In genomic region chrX:116111934-116112595, GRCh38 we compare ENCODE assay signal across 23 cellular contexts. TPM values are rescaled to one million over a fixed set of nuclear protein-coding genes. Genes with fewer than 3 reads are reported as not detected.
"Had no signal": no experiment of that assay in that cellular context is flagged by ENCODE, and none has a peak within 500 bp of the region (broad histone marks: within the 10 kb centered on the region; RNA-seq: fewer than 3 reads in every experiment).

No MANE protein-coding gene starts in this region.

- H3K9me3 ChIP-seq: thoracic aorta, upper lobe of left lung had no signal

- H3K36me3 ChIP-seq: heart right ventricle, thoracic aorta, upper lobe of left lung had no signal

- H3K4me1 ChIP-seq: heart right ventricle, upper lobe of left lung had no signal

- ATAC-seq: heart right ventricle, left cardiac atrium, natural killer cell had no signal

- DNase-seq: activated CD4-positive, alpha-beta memory T cell treated with anti-CD3 and anti-CD28 coated beads for 36 hours; activated CD4-positive, alpha-beta T cell treated with anti-CD3 and anti-CD28 coated beads for 48 hours; activated gamma-delta T cell; aorta; erythroblast; foreskin fibroblast; heart right ventricle; islet precursor cell; left cardiac atrium; midbrain; natural killer cell; retina; stimulated activated CD4-positive, alpha-beta T cell treated with anti-CD3 and anti-CD28 coated beads, Interleukin-4, amount 100 ng/mL, for 24 hours; stimulated activated naive CD4-positive, alpha-beta T cell treated with Interleukin-2 at 50 U/mL for 16 hours; upper lobe of left lung had no signal

- H3K4me3 ChIP-seq: heart right ventricle, thoracic aorta, upper lobe of left lung had no signal

- H3K27ac ChIP-seq: heart right ventricle, thoracic aorta, upper lobe of left lung had no signal

- H3K27me3 ChIP-seq: heart right ventricle, upper lobe of left lung had no signal

RNA-seq across cellular contexts. Expression of gene AGTR2, which starts 58.5 kb away (rescaled TPM):
- total RNA-seq: activated CD4-positive, alpha-beta memory T cell treated with anti-CD3 and anti-CD28 coated beads for 36 hours; activated T-helper 1 cell treated with anti-CD3 and anti-CD28 coated beads, Interleukin-12 subunit alpha, Interleukin-12 subunit beta, Interleukin-2, Interleukin-4 antibody, amounts not matched to agents 30 ng/mL and 10 ng/mL and 1 ng/mL, durations not matched to agents 14 hours and 24 hours and 36 hours; cardiac septum; chondrocyte; fibroblast of lung; natural killer cell; osteoblast; progenitor cell of endocrine pancreas; thoracic aorta had no signal
- polyA plus RNA-seq: aorta, fibroblast of lung, liver had no signal
